ENCODE assay signal across 2 cellular contexts in genomic region chr2:157260403-157261198, GRCh38.
TF ChIP-seq lines count a peak whose summit lies in the region.

No MANE protein-coding gene starts in this region.

TF ChIP-seq in HEK293T, 16 proteins besides CTCF, POLR2A, EP300 and RAD21 (continued from another document):
- TF ChIP-seq HDGF (IDR thresholded peaks at IDR 0.05; ENCODE audit: borderline replicate concordance) = no peak
- TF ChIP-seq FOXM1 (IDR thresholded peaks at IDR 0.05; ENCODE audit: borderline replicate concordance) = no peak
- TF ChIP-seq ARNT (IDR thresholded peaks at IDR 0.05) = no peak
- TF ChIP-seq CTBP1 (IDR thresholded peaks at IDR 0.05; ENCODE audit: borderline replicate concordance) = no peak
- no peak for TF ChIP-seq SP1 (IDR thresholded peaks at IDR 0.05)
- no peak for TF ChIP-seq TARDBP (IDR thresholded peaks at IDR 0.05)

TF ChIP-seq in WTC11, 78 proteins besides CTCF, POLR2A, EP300 and RAD21 (continued from another document):
- TF ChIP-seq ZNF532 (CRISPR knock-in tag; IDR thresholded peaks at IDR 0.05; ENCODE audit: borderline replicate concordance) (no peak), NFYB (CRISPR knock-in tag; conservative IDR thresholded peaks at IDR 0.05; ENCODE audit: low read depth) (no peak), OVOL2 (CRISPR knock-in tag; IDR thresholded peaks at IDR 0.05; ENCODE audit: borderline replicate concordance) (no peak), MYBL2 (CRISPR knock-in tag; IDR thresholded peaks at IDR 0.05) (no peak), GTF2I (CRISPR knock-in tag; conservative IDR thresholded peaks at IDR 0.05) (no peak), ATF2 (CRISPR knock-in tag; IDR thresholded peaks at IDR 0.05; ENCODE audit: borderline replicate concordance, low read depth) (no peak), CBFB (CRISPR knock-in tag; IDR thresholded peaks at IDR 0.05; ENCODE audit: low read depth) (no peak), MAX (CRISPR knock-in tag; IDR thresholded peaks at IDR 0.05) (no peak), GRHL2 (CRISPR knock-in tag; IDR thresholded peaks at IDR 0.05; ENCODE audit: insufficient replicate concordance, severe bottlenecking) (no peak), E2F5 (CRISPR knock-in tag; IDR thresholded peaks at IDR 0.05) (no peak), ZNF219 (CRISPR knock-in tag; IDR thresholded peaks at IDR 0.05; ENCODE audit: borderline replicate concordance) (no peak), SMAD4 (CRISPR knock-in tag; IDR thresholded peaks at IDR 0.05) (no peak), TCF7 (CRISPR knock-in tag; IDR thresholded peaks at IDR 0.05; ENCODE audit: low read depth) (no peak), ETV6 (CRISPR knock-in tag; IDR thresholded peaks at IDR 0.05) (no peak)
- TF ChIP-seq, protein P1, sequence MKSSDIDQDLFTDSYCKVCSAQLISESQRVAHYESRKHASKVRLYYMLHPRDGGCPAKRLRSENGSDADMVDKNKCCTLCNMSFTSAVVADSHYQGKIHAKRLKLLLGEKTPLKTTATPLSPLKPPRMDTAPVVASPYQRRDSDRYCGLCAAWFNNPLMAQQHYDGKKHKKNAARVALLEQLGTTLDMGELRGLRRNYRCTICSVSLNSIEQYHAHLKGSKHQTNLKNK (CRISPR knock-in tag; IDR thresholded peaks at IDR 0.05) = no peak
TF ChIP-seq in WTC11: peak in this region for 0.
